In the genomic region with DNA sequence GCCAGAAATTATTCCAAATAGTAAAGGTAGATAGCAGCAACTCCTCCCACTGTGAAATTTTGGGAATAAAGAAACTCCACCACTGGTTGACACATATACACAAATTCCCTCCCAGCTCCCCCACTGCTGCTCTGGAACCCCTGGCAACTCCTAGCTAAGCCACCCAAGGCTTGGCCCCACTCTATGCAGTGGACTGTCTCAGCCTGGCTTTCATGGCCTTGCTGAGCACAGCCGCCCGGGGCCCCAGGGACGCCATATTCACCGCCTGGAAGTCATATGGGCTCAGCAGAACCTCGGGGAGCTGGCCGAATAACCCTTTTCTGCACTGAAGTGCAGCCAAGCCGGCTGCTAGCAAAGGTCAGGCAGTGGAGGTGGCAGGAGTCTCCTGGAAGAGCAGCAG, we compare ENCODE assay signal across 2 cellular contexts.
TF ChIP-seq lines count a peak whose summit lies in the region.

No MANE protein-coding gene starts in this region.

TF ChIP-seq in HEK293, 187 proteins besides CTCF, POLR2A, EP300 and RAD21:
- TF ChIP-seq, protein P1, sequence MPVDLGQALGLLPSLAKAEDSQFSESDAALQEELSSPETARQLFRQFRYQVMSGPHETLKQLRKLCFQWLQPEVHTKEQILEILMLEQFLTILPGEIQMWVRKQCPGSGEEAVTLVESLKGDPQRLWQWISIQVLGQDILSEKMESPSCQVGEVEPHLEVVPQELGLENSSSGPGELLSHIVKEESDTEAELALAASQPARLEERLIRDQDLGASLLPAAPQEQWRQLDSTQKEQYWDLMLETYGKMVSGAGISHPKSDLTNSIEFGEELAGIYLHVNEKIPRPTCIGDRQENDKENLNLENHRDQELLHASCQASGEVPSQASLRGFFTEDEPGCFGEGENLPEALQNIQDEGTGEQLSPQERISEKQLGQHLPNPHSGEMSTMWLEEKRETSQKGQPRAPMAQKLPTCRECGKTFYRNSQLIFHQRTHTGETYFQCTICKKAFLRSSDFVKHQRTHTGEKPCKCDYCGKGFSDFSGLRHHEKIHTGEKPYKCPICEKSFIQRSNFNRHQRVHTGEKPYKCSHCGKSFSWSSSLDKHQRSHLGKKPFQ (tag by site-specific recombination; IDR thresholded peaks at IDR 0.05): no peak
- TF ChIP-seq GLIS1 (tag by site-specific recombination; IDR thresholded peaks at IDR 0.05): peak; percentile 65

TF ChIP-seq in H1, 55 proteins besides CTCF, POLR2A, EP300 and RAD21:
- TF ChIP-seq, protein P2, sequence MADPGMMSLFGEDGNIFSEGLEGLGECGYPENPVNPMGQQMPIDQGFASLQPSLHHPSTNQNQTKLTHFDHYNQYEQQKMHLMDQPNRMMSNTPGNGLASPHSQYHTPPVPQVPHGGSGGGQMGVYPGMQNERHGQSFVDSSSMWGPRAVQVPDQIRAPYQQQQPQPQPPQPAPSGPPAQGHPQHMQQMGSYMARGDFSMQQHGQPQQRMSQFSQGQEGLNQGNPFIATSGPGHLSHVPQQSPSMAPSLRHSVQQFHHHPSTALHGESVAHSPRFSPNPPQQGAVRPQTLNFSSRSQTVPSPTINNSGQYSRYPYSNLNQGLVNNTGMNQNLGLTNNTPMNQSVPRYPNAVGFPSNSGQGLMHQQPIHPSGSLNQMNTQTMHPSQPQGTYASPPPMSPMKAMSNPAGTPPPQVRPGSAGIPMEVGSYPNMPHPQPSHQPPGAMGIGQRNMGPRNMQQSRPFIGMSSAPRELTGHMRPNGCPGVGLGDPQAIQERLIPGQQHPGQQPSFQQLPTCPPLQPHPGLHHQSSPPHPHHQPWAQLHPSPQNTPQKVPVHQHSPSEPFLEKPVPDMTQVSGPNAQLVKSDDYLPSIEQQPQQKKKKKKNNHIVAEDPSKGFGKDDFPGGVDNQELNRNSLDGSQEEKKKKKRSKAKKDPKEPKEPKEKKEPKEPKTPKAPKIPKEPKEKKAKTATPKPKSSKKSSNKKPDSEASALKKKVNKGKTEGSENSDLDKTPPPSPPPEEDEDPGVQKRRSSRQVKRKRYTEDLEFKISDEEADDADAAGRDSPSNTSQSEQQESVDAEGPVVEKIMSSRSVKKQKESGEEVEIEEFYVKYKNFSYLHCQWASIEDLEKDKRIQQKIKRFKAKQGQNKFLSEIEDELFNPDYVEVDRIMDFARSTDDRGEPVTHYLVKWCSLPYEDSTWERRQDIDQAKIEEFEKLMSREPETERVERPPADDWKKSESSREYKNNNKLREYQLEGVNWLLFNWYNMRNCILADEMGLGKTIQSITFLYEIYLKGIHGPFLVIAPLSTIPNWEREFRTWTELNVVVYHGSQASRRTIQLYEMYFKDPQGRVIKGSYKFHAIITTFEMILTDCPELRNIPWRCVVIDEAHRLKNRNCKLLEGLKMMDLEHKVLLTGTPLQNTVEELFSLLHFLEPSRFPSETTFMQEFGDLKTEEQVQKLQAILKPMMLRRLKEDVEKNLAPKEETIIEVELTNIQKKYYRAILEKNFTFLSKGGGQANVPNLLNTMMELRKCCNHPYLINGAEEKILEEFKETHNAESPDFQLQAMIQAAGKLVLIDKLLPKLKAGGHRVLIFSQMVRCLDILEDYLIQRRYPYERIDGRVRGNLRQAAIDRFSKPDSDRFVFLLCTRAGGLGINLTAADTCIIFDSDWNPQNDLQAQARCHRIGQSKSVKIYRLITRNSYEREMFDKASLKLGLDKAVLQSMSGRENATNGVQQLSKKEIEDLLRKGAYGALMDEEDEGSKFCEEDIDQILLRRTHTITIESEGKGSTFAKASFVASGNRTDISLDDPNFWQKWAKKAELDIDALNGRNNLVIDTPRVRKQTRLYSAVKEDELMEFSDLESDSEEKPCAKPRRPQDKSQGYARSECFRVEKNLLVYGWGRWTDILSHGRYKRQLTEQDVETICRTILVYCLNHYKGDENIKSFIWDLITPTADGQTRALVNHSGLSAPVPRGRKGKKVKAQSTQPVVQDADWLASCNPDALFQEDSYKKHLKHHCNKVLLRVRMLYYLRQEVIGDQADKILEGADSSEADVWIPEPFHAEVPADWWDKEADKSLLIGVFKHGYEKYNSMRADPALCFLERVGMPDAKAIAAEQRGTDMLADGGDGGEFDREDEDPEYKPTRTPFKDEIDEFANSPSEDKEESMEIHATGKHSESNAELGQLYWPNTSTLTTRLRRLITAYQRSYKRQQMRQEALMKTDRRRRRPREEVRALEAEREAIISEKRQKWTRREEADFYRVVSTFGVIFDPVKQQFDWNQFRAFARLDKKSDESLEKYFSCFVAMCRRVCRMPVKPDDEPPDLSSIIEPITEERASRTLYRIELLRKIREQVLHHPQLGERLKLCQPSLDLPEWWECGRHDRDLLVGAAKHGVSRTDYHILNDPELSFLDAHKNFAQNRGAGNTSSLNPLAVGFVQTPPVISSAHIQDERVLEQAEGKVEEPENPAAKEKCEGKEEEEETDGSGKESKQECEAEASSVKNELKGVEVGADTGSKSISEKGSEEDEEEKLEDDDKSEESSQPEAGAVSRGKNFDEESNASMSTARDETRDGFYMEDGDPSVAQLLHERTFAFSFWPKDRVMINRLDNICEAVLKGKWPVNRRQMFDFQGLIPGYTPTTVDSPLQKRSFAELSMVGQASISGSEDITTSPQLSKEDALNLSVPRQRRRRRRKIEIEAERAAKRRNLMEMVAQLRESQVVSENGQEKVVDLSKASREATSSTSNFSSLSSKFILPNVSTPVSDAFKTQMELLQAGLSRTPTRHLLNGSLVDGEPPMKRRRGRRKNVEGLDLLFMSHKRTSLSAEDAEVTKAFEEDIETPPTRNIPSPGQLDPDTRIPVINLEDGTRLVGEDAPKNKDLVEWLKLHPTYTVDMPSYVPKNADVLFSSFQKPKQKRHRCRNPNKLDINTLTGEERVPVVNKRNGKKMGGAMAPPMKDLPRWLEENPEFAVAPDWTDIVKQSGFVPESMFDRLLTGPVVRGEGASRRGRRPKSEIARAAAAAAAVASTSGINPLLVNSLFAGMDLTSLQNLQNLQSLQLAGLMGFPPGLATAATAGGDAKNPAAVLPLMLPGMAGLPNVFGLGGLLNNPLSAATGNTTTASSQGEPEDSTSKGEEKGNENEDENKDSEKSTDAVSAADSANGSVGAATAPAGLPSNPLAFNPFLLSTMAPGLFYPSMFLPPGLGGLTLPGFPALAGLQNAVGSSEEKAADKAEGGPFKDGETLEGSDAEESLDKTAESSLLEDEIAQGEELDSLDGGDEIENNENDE (IDR thresholded peaks at IDR 0.05; ENCODE audit: insufficient replicate concordance, low read length): no peak
- no peak for TF ChIP-seq JUN (IDR thresholded peaks at IDR 0.05; ENCODE audit: low read depth, low read length)
- TF ChIP-seq CTBP2 (IDR thresholded peaks at IDR 0.05; ENCODE audit: borderline replicate concordance, insufficient read depth, insufficient read length, low read length): no peak
- no peak for TF ChIP-seq EGR1 (IDR thresholded peaks at IDR 0.05; ENCODE audit: borderline replicate concordance, low read depth, low read length)
- no peak for TF ChIP-seq RFX5 (IDR thresholded peaks at IDR 0.05; ENCODE audit: borderline replicate concordance, low read depth, low read length)
- no peak for TF ChIP-seq GABPA (IDR thresholded peaks at IDR 0.05; ENCODE audit: borderline replicate concordance, insufficient read depth, low read length)
- no peak for TF ChIP-seq CHD2 (IDR thresholded peaks at IDR 0.05; ENCODE audit: low read length)
- TF ChIP-seq RNF2 (IDR thresholded peaks at IDR 0.05; ENCODE audit: borderline replicate concordance, low read depth, low read length, missing control alignments, poor library complexity, severe bottlenecking): no peak
- no peak for TF ChIP-seq SP4 (IDR thresholded peaks at IDR 0.05; ENCODE audit: low read length)
